Comparison of ENCODE assay signal across 8 cellular contexts in genomic region chr17:28750178-28751047, GRCh38. TPM values are rescaled to one million over a fixed set of nuclear protein-coding genes. Genes with fewer than 3 reads are reported as not detected.
DNase-seq lines count a peak whose midpoint lies in the region; ATAC-seq and TF ChIP-seq lines count a peak whose summit lies in the region.

No MANE protein-coding gene starts in this region.

- H3K27me3 ChIP-seq in Panc1 (ENCODE audit: control insufficient read depth, insufficient read depth, low read length) (no peaks in the 10 kb centered on the region), esophagus squamous epithelium (no peaks in the 10 kb centered on the region)
- H3K27me3 ChIP-seq in naive thymus-derived CD4-positive, alpha-beta T cell (ENCODE audit: control insufficient read depth in 2 of 2, insufficient read depth in 2 of 2, low read length in 2 of 2) = no peaks in the 10 kb centered on the region

- WGBS in esophagus squamous epithelium, 2 donors = 20 to 40% methylated on average over 14 to 15 of the region's 20 CpGs

- BruUV-seq in Calu3 (replicated peaks; lab: Mats Ljungman, UMichigan) (TSS peak; percentile 19), Panc1 (replicated peaks; lab: Mats Ljungman, UMichigan) (TSS peak; percentile 73)

- H3K9me3 ChIP-seq in Panc1 (ENCODE audit: control insufficient read depth, insufficient read depth, low read depth, low read length) = no peaks in the 10 kb centered on the region
- H3K9me3 ChIP-seq in esophagus squamous epithelium = no peaks in the 10 kb centered on the region
- H3K9me3 ChIP-seq in naive thymus-derived CD4-positive, alpha-beta T cell (ENCODE audit: control insufficient read depth in 2 of 3, low read length in 3 of 3) = no peaks in the 10 kb centered on the region

- H3K27ac ChIP-seq in Panc1 (ENCODE audit: low read length) = peak overlapping the region; percentile 99; the same call in 1 of the 2 replicates
- peak overlapping the region; percentile 37 to 69 (median 58) for H3K27ac ChIP-seq in esophagus squamous epithelium
- peak overlapping the region; percentile 2 for H3K27ac ChIP-seq in naive thymus-derived CD4-positive, alpha-beta T cell (ENCODE audit: low read depth, low read length)

- H3K4me1 ChIP-seq in Panc1 (ENCODE audit: control insufficient read depth, insufficient read depth, low read length) (peaks cover 51% of the 10 kb centered on the region), esophagus squamous epithelium (peaks cover 43 to 65% (median 51%) of the 10 kb centered on the region in 3 donors)
- H3K4me1 ChIP-seq in naive thymus-derived CD4-positive, alpha-beta T cell (ENCODE audit: control insufficient read depth in 2 of 2, insufficient read depth in 2 of 2, low read length in 2 of 2) = peaks cover 6 to 14% of the 10 kb centered on the region in 2 donors

- no peaks in the 10 kb centered on the region for H3K27me3 Mint-ChIP-seq in Calu3 (ENCODE audit: unreplicated experiment)
- H3K27me3 Mint-ChIP-seq in naive thymus-derived CD4-positive, alpha-beta T cell = no peaks in the 10 kb centered on the region
- no peaks in the 10 kb centered on the region for H3K27me3 Mint-ChIP-seq in stimulated activated memory B cell treated with anti-CD40 and anti-IgM and Interleukin-4, amounts not matched to agents 10 μg/mL and 1 μg/mL and 100 μg/mL, for 72 hours

- peaks cover 93% of the 10 kb centered on the region for H3K36me3 Mint-ChIP-seq in Calu3 (ENCODE audit: insufficient read depth, unreplicated experiment)
- peaks cover 0 to 4% (median 0%) of the 10 kb centered on the region in 5 donors for H3K36me3 Mint-ChIP-seq in naive thymus-derived CD4-positive, alpha-beta T cell
- H3K36me3 Mint-ChIP-seq in stimulated activated memory B cell treated with anti-CD40 and anti-IgM and Interleukin-4, amounts not matched to agents 10 μg/mL and 1 μg/mL and 100 μg/mL, for 72 hours = peaks cover 39% of the 10 kb centered on the region

- no peaks in the 10 kb centered on the region for H3K9me3 Mint-ChIP-seq in Calu3 (ENCODE audit: low read depth, unreplicated experiment)
- H3K9me3 Mint-ChIP-seq in naive thymus-derived CD4-positive, alpha-beta T cell = no peaks in the 10 kb centered on the region
- H3K9me3 Mint-ChIP-seq in stimulated activated memory B cell treated with anti-CD40 and anti-IgM and Interleukin-4, amounts not matched to agents 10 μg/mL and 1 μg/mL and 100 μg/mL, for 72 hours = no peaks in the 10 kb centered on the region

- CTCF ChIA-PET in Calu3 (lab: Charles Lee) (interaction anchor here (0.7 to 9.1 kb wide), 7 partner anchors 13 to 148 kb away, joined by 3 to 228 read pairs (median 4); partner anchors contain the start of genes NEK8, RPL23A and TLCD1), Panc1 (lab: Charles Lee) (interaction anchor here (0.6 to 8.4 kb wide), 9 partner anchors 12 to 428 kb away, joined by 3 to 123 read pairs (median 3); partner anchors contain the start of genes NEK8 and TLCD1)
- CTCF ChIA-PET in naive thymus-derived CD4-positive, alpha-beta T cell (lab: Charles Lee) = interaction anchor here (0.6 to 14.7 kb wide), 8 partner anchors 14 to 242 kb away, joined by 3 to 331 read pairs (median 5); partner anchors contain the start of genes FLOT2, NEK8, RPL23A and TLCD1

- intact Hi-C loops in Calu3 (cut with micrococcal nuclease; ENCODE audit: unreplicated experiment) = loop anchor here (1.0 kb wide), 1 partner anchor 23 kb away; no protein-coding TSS in a partner anchor
- intact Hi-C loops in Panc1 (cut with micrococcal nuclease; ENCODE audit: unreplicated experiment) = loop anchor here (1.0 kb wide), 1 partner anchor 23 kb away; no protein-coding TSS in a partner anchor
- intact Hi-C loops in esophagus squamous epithelium (cut with DNase I) = no loop called here
- intact Hi-C loops in naive thymus-derived CD4-positive, alpha-beta T cell (cut with micrococcal nuclease) = loop anchor here (1.0 to 5.0 kb wide), 3 partner anchors 23 to 103 kb away; partner anchors contain the start of genes RAB34 (in 1 of the 2) and RPL23A (in 1 of the 2)

- TF ChIP-seq CTCF in Calu3 (IDR thresholded peaks at IDR 0.05; ENCODE audit: unreplicated experiment) = peak; percentile 97
- peak; percentile 99 for TF ChIP-seq CTCF in LNCAP (IDR thresholded peaks at IDR 0.05)
- peak; percentile 100 for TF ChIP-seq CTCF in Panc1 (IDR thresholded peaks at IDR 0.05)
- TF ChIP-seq CTCF in esophagus squamous epithelium (IDR thresholded peaks at IDR 0.05) = peak; percentile 99 to 100 (median 100)

- H3K36me3 ChIP-seq in Panc1 (ENCODE audit: control insufficient read depth, insufficient read depth, low read length) = no peaks in the 10 kb centered on the region; the same call in 1 of the 2 replicates
- peaks cover 7 to 35% (median 22%) of the 10 kb centered on the region in 3 donors for H3K36me3 ChIP-seq in esophagus squamous epithelium
- peaks cover 0 to 24% (median 0%) of the 10 kb centered on the region in 3 experiments for H3K36me3 ChIP-seq in naive thymus-derived CD4-positive, alpha-beta T cell (ENCODE audit: control insufficient read depth in 2 of 3, insufficient read depth in 3 of 3, low read length in 3 of 3)

- ATAC-seq in GM21526 (IDR thresholded peaks at IDR 0.05; ENCODE audit: low FRiP score, unreplicated experiment) = peak; percentile 55
- ATAC-seq in Panc1 = peak; percentile 72
- peak; percentile 96 for ATAC-seq in naive thymus-derived CD4-positive, alpha-beta T cell
- ATAC-seq in stimulated activated memory B cell treated with anti-CD40 and anti-IgM and Interleukin-4, amounts not matched to agents 10 μg/mL and 1 μg/mL and 100 μg/mL, for 72 hours = peak; percentile 85

- H3K4me3 Mint-ChIP-seq in Calu3 (ENCODE audit: low read depth, unreplicated experiment) = no peak overlapping the region
- peak overlapping the region in 1 of 10 donors; percentile 51 for H3K4me3 Mint-ChIP-seq in naive thymus-derived CD4-positive, alpha-beta T cell
- peak overlapping the region; percentile 4 for H3K4me3 Mint-ChIP-seq in stimulated activated memory B cell treated with anti-CD40 and anti-IgM and Interleukin-4, amounts not matched to agents 10 μg/mL and 1 μg/mL and 100 μg/mL, for 72 hours

- TF ChIP-seq POLR2A in esophagus squamous epithelium (IDR thresholded peaks at IDR 0.05) = peak in 1 of 4 donors; percentile 6

- DNase-seq in Calu3 (peak; percentile 94), Panc1 (ENCODE audit: low read depth, low spot score) (peak; percentile 81), esophagus squamous epithelium (lab: John Stamatoyannopoulos, UW) (peak; percentile 81)
- DNase-seq in activated T-cell treated with anti-CD3 and anti-CD28 coated beads, Interleukin-2, amount 50 U/mL, for 48 hours = peak; percentile 94 to 95
- peak; percentile 73 to 87 (median 82) for DNase-seq in naive thymus-derived CD4-positive, alpha-beta T cell

- POLR2A ChIA-PET in Panc1 (lab: Charles Lee) = interaction anchor here (1.0 to 4.5 kb wide), 2 partner anchors 23 to 29 kb away, joined by 3 to 25 read pairs; partner anchors contain the start of gene TLCD1
- POLR2A ChIA-PET in naive thymus-derived CD4-positive, alpha-beta T cell (lab: Charles Lee) = interaction anchor here (0.6 to 16.9 kb wide), 8 partner anchors 10 to 202 kb away, joined by 3 to 269 read pairs (median 4); partner anchors contain the start of genes NEK8, PHF12, RPL23A and TLCD1

- H3K4me1 Mint-ChIP-seq in Calu3 (ENCODE audit: low read depth, unreplicated experiment) = peaks cover 32% of the 10 kb centered on the region
- H3K4me1 Mint-ChIP-seq in naive thymus-derived CD4-positive, alpha-beta T cell = peaks cover 0 to 29% (median 15%) of the 10 kb centered on the region in 7 donors
- peaks cover 40% of the 10 kb centered on the region for H3K4me1 Mint-ChIP-seq in stimulated activated memory B cell treated with anti-CD40 and anti-IgM and Interleukin-4, amounts not matched to agents 10 μg/mL and 1 μg/mL and 100 μg/mL, for 72 hours

- peak overlapping the region; percentile 37 for H3K27ac Mint-ChIP-seq in Calu3 (ENCODE audit: unreplicated experiment)
- peak overlapping the region in 4 of 9 donors; percentile 11 to 52 (median 38) for H3K27ac Mint-ChIP-seq in naive thymus-derived CD4-positive, alpha-beta T cell
- H3K27ac Mint-ChIP-seq in stimulated activated memory B cell treated with anti-CD40 and anti-IgM and Interleukin-4, amounts not matched to agents 10 μg/mL and 1 μg/mL and 100 μg/mL, for 72 hours = no peak overlapping the region

- H3K4me3 ChIP-seq in Panc1 (ENCODE audit: low read depth in 2 of 2, low read length in 2 of 2) (no peak overlapping the region), esophagus squamous epithelium (no peak overlapping the region)
- H3K4me3 ChIP-seq in naive thymus-derived CD4-positive, alpha-beta T cell (ENCODE audit: low read length) = no peak overlapping the region

- in situ Hi-C loops in Panc1 (cut with HindIII; ENCODE audit: low pct_unique_long_range_greater_than_20kb, low sequenced_read_pairs) = no loop called here

RNA-seq across cellular contexts. Expression of gene TRAF4, which starts 6.6 kb away (rescaled TPM):
- 201 and 202 TPM in 2 replicates for total RNA-seq in Calu3 (2022)
- 108 TPM for total RNA-seq in Panc1 (2021; ENCODE audit: unreplicated experiment)
- 83.8 TPM for polyA plus RNA-seq in Panc1 (2012; ENCODE audit: insufficient read length)
- 10 to 100 TPM; 25.0 to 39.8 (median 33.0) TPM for total RNA-seq in esophagus squamous epithelium
- 100 to 1,000 TPM in 2 of 5 experiments, 10 to 100 TPM in 3; 22.3 to 228 (median 81.6) TPM for total RNA-seq in naive thymus-derived CD4-positive, alpha-beta T cell
- 1 to 10 TPM; 1.3 to 2.3 TPM for polyA plus RNA-seq in naive thymus-derived CD4-positive, alpha-beta T cell

RNA-seq across cellular contexts. Expression of gene NEK8, which starts 21.8 kb away (rescaled TPM):
- total RNA-seq in Calu3 (2022) (10.8 and 11.4 TPM in 2 replicates), Panc1 (2021; ENCODE audit: unreplicated experiment) (11.9 TPM), esophagus squamous epithelium (1 to 10 TPM; 1.1 to 7.3 (median 2.6) TPM)
- 9.1 TPM for polyA plus RNA-seq in Panc1 (2012; ENCODE audit: insufficient read length)
- total RNA-seq in naive thymus-derived CD4-positive, alpha-beta T cell = 10 to 100 TPM in 3 of 5 experiments, 1 to 10 TPM in 2; 7.5 to 12.8 (median 11.3) TPM
- 1 to 10 TPM; 3.3 to 4.5 TPM for polyA plus RNA-seq in naive thymus-derived CD4-positive, alpha-beta T cell

RNA-seq across cellular contexts. Expression of gene TLCD1, which starts 24.4 kb away (rescaled TPM):
- total RNA-seq in Calu3 (2022) (44.9 and 49.3 TPM in 2 replicates), Panc1 (2021; ENCODE audit: unreplicated experiment) (55.7 TPM), esophagus squamous epithelium (10 to 100 TPM in 3 of 4 donors, 1 to 10 TPM in 1; 8.8 to 17.0 (median 13.0) TPM)
- polyA plus RNA-seq in Panc1 (2012; ENCODE audit: insufficient read length) = 52.2 TPM
- 1 to 10 TPM in 1 of 5 experiments, under 1 TPM in 2, not detected in 2; 0.69 to 3.0 (median 0.79) TPM for total RNA-seq in naive thymus-derived CD4-positive, alpha-beta T cell
- polyA plus RNA-seq in naive thymus-derived CD4-positive, alpha-beta T cell = not detected

RNA-seq across cellular contexts. Expression of gene RPL23A, which starts 30.6 kb away (rescaled TPM):
- total RNA-seq in Calu3 (2022) (1,148 and 1,217 TPM in 2 replicates), Panc1 (2021; ENCODE audit: unreplicated experiment) (1,475 TPM), esophagus squamous epithelium (100 to 1,000 TPM; 236 to 881 (median 571) TPM)
- polyA plus RNA-seq in Panc1 (2012; ENCODE audit: insufficient read length) = 1,113 TPM
- total RNA-seq in naive thymus-derived CD4-positive, alpha-beta T cell = 1,000 to 10,000 TPM; 1,887 to 3,452 (median 3,095) TPM
- 1,000 to 10,000 TPM; 5,029 to 6,337 TPM for polyA plus RNA-seq in naive thymus-derived CD4-positive, alpha-beta T cell

RNA-seq across cellular contexts. Expression of gene RAB34, which starts 32.7 kb away (rescaled TPM):
- 34.5 and 35.3 TPM in 2 replicates for total RNA-seq in Calu3 (2022)
- 284 TPM for total RNA-seq in Panc1 (2021; ENCODE audit: unreplicated experiment)
- 260 TPM for polyA plus RNA-seq in Panc1 (2012; ENCODE audit: insufficient read length)
- total RNA-seq in esophagus squamous epithelium = 10 to 100 TPM; 27.6 to 98.0 (median 65.1) TPM
- 10 to 100 TPM; 11.0 to 50.2 (median 16.4) TPM for total RNA-seq in naive thymus-derived CD4-positive, alpha-beta T cell
- 10 to 100 TPM; 12.2 to 19.2 TPM for polyA plus RNA-seq in naive thymus-derived CD4-positive, alpha-beta T cell

Comparison
In these comparisons a context has a peak if more than half of its experiments do, and no peak if none do; other contexts are left out.
1. H3K27ac ChIP-seq: peak in every context shown above with its lines; median percentile 99 in Panc1; 58 in esophagus squamous epithelium; 2 in naive thymus-derived CD4-positive, alpha-beta T cell.